ENCODE assay signal across 1 cellular context in genomic region chr10:79491171-79491835, GRCh38.
TF ChIP-seq lines count a peak whose summit lies in the region.

No MANE protein-coding gene starts in this region.

TF ChIP-seq in GM23338, 12 proteins besides CTCF, POLR2A, EP300 and RAD21 (continued from another document):
- TF ChIP-seq ZNF462 (CRISPR knock-in tag; IDR thresholded peaks at IDR 0.05) = no peak
- no peak for TF ChIP-seq STAT1 (IDR thresholded peaks at IDR 0.05; ENCODE audit: unreplicated experiment)
- no peak for TF ChIP-seq POLR2AphosphoS5 (IDR thresholded peaks at IDR 0.05; ENCODE audit: low read depth)
- no peak for TF ChIP-seq EZH2phosphoT487 (IDR thresholded peaks at IDR 0.05; ENCODE audit: unreplicated experiment)
- no peak for TF ChIP-seq ZNF114 (CRISPR knock-in tag; IDR thresholded peaks at IDR 0.05)
- no peak for TF ChIP-seq CREB1 (CRISPR knock-in tag; IDR thresholded peaks at IDR 0.05; ENCODE audit: low read depth)
